Comparison of ENCODE assay signal across 18 cellular contexts in the genomic region with DNA sequence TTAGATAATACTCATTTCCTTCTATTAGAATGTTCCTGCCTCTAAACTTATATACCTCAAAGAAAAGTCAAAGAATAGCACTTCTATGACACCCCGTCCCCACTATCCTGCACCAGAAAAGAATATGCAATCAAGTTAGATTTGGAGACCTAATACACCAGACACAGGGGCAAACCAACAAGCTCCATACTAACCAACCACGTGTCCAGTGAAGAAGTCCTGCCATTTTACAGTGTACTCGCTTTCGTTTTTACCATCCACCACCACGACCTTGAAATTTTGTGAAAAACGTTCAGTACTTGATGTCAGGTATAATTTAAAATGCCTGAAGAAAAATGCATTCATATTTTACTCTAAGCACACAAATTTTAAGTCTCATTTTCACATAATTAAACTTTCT.
"Had no signal": no experiment of that assay in that cellular context is flagged by ENCODE, and none has a peak within 500 bp of the region (broad histone marks: within the 10 kb centered on the region; RNA-seq: fewer than 3 reads in every experiment).

No MANE protein-coding gene starts in this region.

- H3K27ac Mint-ChIP-seq: activated CD8-positive, alpha-beta T cell treated with anti-CD3 and anti-CD28 coated beads for 36 hours; activated naive CD8-positive, alpha-beta T cell treated with anti-CD3 and anti-CD28 coated beads, Interleukin-2, amount 10 ng/mL, durations not matched to agents 7 days and 5 days had no signal

- H3K4me3 ChIP-seq: left lung, sigmoid colon, tibial artery, vagina had no signal

- DNase-seq: activated CD8-positive, alpha-beta memory T cell treated with anti-CD3 and anti-CD28 coated beads, Interleukin-2, amount 50 U/mL, for 4 hours; activated CD8-positive, alpha-beta T cell treated with anti-CD3 and anti-CD28 coated beads for 36 hours; activated naive CD8-positive, alpha-beta T cell treated with anti-CD3 and anti-CD28 coated beads, Interleukin-2, amount 10 ng/mL, durations not matched to agents 7 days and 5 days; anterior cingulate cortex; effector CD8-positive, alpha-beta T cell; foreskin fibroblast; glutamatergic neuron; hypothalamus; kidney; left lung; mesenchymal stem cell; sigmoid colon; stimulated activated CD4-positive, alpha-beta T cell treated with anti-CD3 and anti-CD28 coated beads, Interleukin-12 subunit alpha, Interleukin-12 subunit beta, amount 100 ng/mL, for 4 hours; stimulated activated CD4-positive, alpha-beta T cell treated with anti-CD3 and anti-CD28 coated beads, Interleukin-2, amount 100 ng/mL, for 24 hours; T-helper 1 cell; tibial artery; WERI-Rb-1 had no signal

- ATAC-seq: activated CD8-positive, alpha-beta T cell treated with anti-CD3 and anti-CD28 coated beads for 36 hours; left lung had no signal

- H3K27me3 Mint-ChIP-seq: activated CD8-positive, alpha-beta T cell treated with anti-CD3 and anti-CD28 coated beads for 36 hours; activated naive CD8-positive, alpha-beta T cell treated with anti-CD3 and anti-CD28 coated beads, Interleukin-2, amount 10 ng/mL, durations not matched to agents 7 days and 5 days had no signal

- H3K9me3 ChIP-seq: left lung, sigmoid colon, tibial artery, vagina had no signal

- H3K4me1 ChIP-seq: sigmoid colon had no signal

- H3K9me3 Mint-ChIP-seq: activated CD8-positive, alpha-beta T cell treated with anti-CD3 and anti-CD28 coated beads for 36 hours; activated naive CD8-positive, alpha-beta T cell treated with anti-CD3 and anti-CD28 coated beads, Interleukin-2, amount 10 ng/mL, durations not matched to agents 7 days and 5 days had no signal

- H3K27me3 ChIP-seq: left lung, sigmoid colon, tibial artery, vagina had no signal

- H3K4me3 Mint-ChIP-seq: activated CD8-positive, alpha-beta T cell treated with anti-CD3 and anti-CD28 coated beads for 36 hours; activated naive CD8-positive, alpha-beta T cell treated with anti-CD3 and anti-CD28 coated beads, Interleukin-2, amount 10 ng/mL, durations not matched to agents 7 days and 5 days had no signal

- H3K27ac ChIP-seq: vagina, WERI-Rb-1 had no signal
